In the genomic region with DNA sequence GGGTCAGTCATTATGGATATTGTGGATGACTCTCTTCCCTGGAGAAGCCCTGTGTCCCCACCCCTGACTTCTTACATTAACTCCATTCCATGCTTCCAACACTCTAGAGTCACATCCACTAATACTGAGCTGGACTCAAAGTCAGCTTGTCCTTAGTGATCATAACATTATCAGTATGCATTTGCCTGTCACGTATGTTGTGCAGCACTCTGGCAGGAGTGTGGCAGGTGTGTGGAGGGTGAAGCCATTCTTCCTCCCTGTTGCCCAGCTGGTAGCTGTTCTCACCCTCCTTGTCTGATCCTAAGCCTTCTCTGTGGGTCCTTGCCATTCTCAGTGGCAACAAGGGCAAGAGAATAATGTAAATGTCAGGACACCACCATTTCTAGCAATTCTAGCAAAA, we compare ENCODE assay signal across 27 cellular contexts.
"Had no signal": no experiment of that assay in that cellular context is flagged by ENCODE, and none has a peak within 500 bp of the region (broad histone marks: within the 10 kb centered on the region; RNA-seq: fewer than 3 reads in every experiment).

No MANE protein-coding gene starts in this region.

- H3K27me3 ChIP-seq: colonic mucosa, foreskin keratinocyte, gastrocnemius medialis had no signal

- H3K27me3 Mint-ChIP-seq: dendritic cell treated with granulocyte-macrophage colony-stimulating factor and Interleukin-4, amounts not matched to agents 40 ng/mL and 50 ng/mL, for 4 days; effector memory CD8-positive, alpha-beta T cell had no signal

- ATAC-seq: effector memory CD8-positive, alpha-beta T cell; esophagus mucosa; foreskin keratinocyte; gastrocnemius medialis; gastroesophageal sphincter; heart left ventricle; heart right ventricle had no signal

- DNase-seq: colonic mucosa; cortex of kidney; dermis blood vessel endothelial cell; dorsolateral prefrontal cortex; effector CD4-positive, alpha-beta T cell; effector CD8-positive, alpha-beta T cell; effector memory CD4-positive, alpha-beta T cell; effector memory CD8-positive, alpha-beta T cell; endodermal cell; erythroblast; esophagus squamous epithelium; foreskin fibroblast; foreskin keratinocyte; foreskin melanocyte; gastrocnemius medialis; glutamatergic neuron; heart left ventricle; heart right ventricle had no signal

- H3K9me3 ChIP-seq: colonic mucosa, esophagus squamous epithelium, gastrocnemius medialis, gastroesophageal sphincter, heart left ventricle, heart right ventricle had no signal

- FAIRE-seq: colon, endometrium, endothelial cell of umbilical vein, frontal cortex had no signal

- H3K4me3 ChIP-seq: colonic mucosa, coronary artery, dorsolateral prefrontal cortex, esophagus squamous epithelium, gastrocnemius medialis, gastroesophageal sphincter, heart left ventricle, heart right ventricle had no signal

- H3K27ac Mint-ChIP-seq: dendritic cell treated with granulocyte-macrophage colony-stimulating factor and Interleukin-4, amounts not matched to agents 40 ng/mL and 50 ng/mL, for 4 days; effector memory CD8-positive, alpha-beta T cell; endodermal cell had no signal

- H3K36me3 ChIP-seq: colonic mucosa, esophagus squamous epithelium, gastrocnemius medialis, gastroesophageal sphincter, heart left ventricle, heart right ventricle had no signal

- H3K27ac ChIP-seq: colonic mucosa, coronary artery, dorsolateral prefrontal cortex, epithelial cell of prostate, esophagus squamous epithelium, foreskin keratinocyte, gastrocnemius medialis, gastroesophageal sphincter, heart left ventricle, heart right ventricle had no signal

- H3K9me3 Mint-ChIP-seq: endodermal cell had no signal

- H3K4me3 Mint-ChIP-seq: dendritic cell treated with granulocyte-macrophage colony-stimulating factor and Interleukin-4, amounts not matched to agents 40 ng/mL and 50 ng/mL, for 4 days; effector memory CD8-positive, alpha-beta T cell; endodermal cell had no signal

- H3K4me1 Mint-ChIP-seq: endodermal cell had no signal

- H3K4me1 ChIP-seq: colonic mucosa, esophagus squamous epithelium, foreskin keratinocyte, gastrocnemius medialis, gastroesophageal sphincter, heart left ventricle, heart right ventricle had no signal
